7 cellular contexts compared by ENCODE assay signal in genomic region chr22:33579448-33580093, GRCh38.
DNase-seq lines count a peak whose midpoint lies in the region; ATAC-seq, FAIRE-seq and TF ChIP-seq lines count a peak whose summit lies in the region.

No MANE protein-coding gene starts in this region.

- CTCF ChIA-PET in HCT116 (lab: Charles Lee), result no interaction called here
- CTCF ChIA-PET in Panc1 (lab: Charles Lee), result no interaction called here

- H3K9ac ChIP-seq in HCT116 (ENCODE audit: low read length) (no peak overlapping the region), kidney (ENCODE audit: low read length in 2 of 2) (no peak overlapping the region)

- peak overlapping the region; percentile 7; the same call in 1 of the 2 replicates for H3K4me2 ChIP-seq in DOHH2 (ENCODE audit: low read length)
- no peak overlapping the region for H3K4me2 ChIP-seq in HCT116 (ENCODE audit: low read length)

- TF ChIP-seq CTCF in DOHH2 (IDR thresholded peaks at IDR 0.05; ENCODE audit: low read depth, low read length, poor library complexity, severe bottlenecking) (peak; percentile 93), HCT116 (IDR thresholded peaks at IDR 0.05 in 2 of 3, conservative IDR thresholded peaks at IDR 0.05 in 1 of 3; ENCODE audit: borderline replicate concordance in 1 of 3, insufficient read depth in 1 of 3, low read depth in 2 of 3, low read length in 2 of 3) (peak in 2 of 3 experiments; percentile 67 to 73; a peak in 4 of 6 replicates), Panc1 (IDR thresholded peaks at IDR 0.05) (peak; percentile 81), breast epithelium (IDR thresholded peaks at IDR 0.05) (peak; percentile 64 to 83 (median 70)), kidney (IDR thresholded peaks at IDR 0.05; ENCODE audit: borderline replicate concordance, extremely low read depth, insufficient read depth) (peak; percentile 94)

- TF ChIP-seq RAD21 in HCT116 (IDR thresholded peaks at IDR 0.05; ENCODE audit: low read depth), result no peak; the same call in 1 of the 2 replicates

- RAD21 ChIA-PET in HCT116 (lab: Charles Lee; ENCODE audit: low non-redundant PET in 1 of 2, low total read pairs in 2 of 2, uncharacterized antibody in 2 of 2, unreplicated experiment in 2 of 2), result no interaction called here

- TF ChIP-seq POLR2A in HCT116 (IDR thresholded peaks at IDR 0.05; ENCODE audit: borderline replicate concordance, extremely low read depth, insufficient read depth, insufficient read length), result no peak
- TF ChIP-seq POLR2A in breast epithelium (IDR thresholded peaks at IDR 0.05), result no peak

- no peaks in the 10 kb centered on the region for H3K36me3 ChIP-seq in DOHH2 (ENCODE audit: control insufficient read depth, low read length)
- no peaks in the 10 kb centered on the region for H3K36me3 ChIP-seq in HCT116 (ENCODE audit: control insufficient read depth in 1 of 2, insufficient read depth in 2 of 2, low read length in 2 of 2)
- no peaks in the 10 kb centered on the region for H3K36me3 ChIP-seq in Panc1 (ENCODE audit: control insufficient read depth, insufficient read depth, low read length)
- H3K36me3 ChIP-seq in breast epithelium, result no peaks in the 10 kb centered on the region
- H3K36me3 ChIP-seq in kidney (ENCODE audit: control insufficient read depth in 1 of 2, insufficient read depth in 2 of 2, low read length in 2 of 2), result no peaks in the 10 kb centered on the region

- H2AFZ ChIP-seq in HCT116 (ENCODE audit: low read depth, low read length, poor library complexity, severe bottlenecking), result no peak overlapping the region

- H4K20me1 ChIP-seq in DOHH2 (ENCODE audit: control insufficient read depth, insufficient read depth, low read depth, low read length) (no peaks in the 10 kb centered on the region), HCT116 (ENCODE audit: insufficient read depth) (no peaks in the 10 kb centered on the region)

- H3K4me1 ChIP-seq in DOHH2 (ENCODE audit: control insufficient read depth, low read length) (peaks cover 51% of the 10 kb centered on the region), HCT116 (ENCODE audit: control insufficient read depth in 1 of 2, insufficient read depth in 2 of 2, low read length in 2 of 2) (no peaks in the 10 kb centered on the region), Panc1 (ENCODE audit: control insufficient read depth, insufficient read depth, low read length) (no peaks in the 10 kb centered on the region), breast epithelium (no peaks in the 10 kb centered on the region), kidney (ENCODE audit: control insufficient read depth in 1 of 2, insufficient read depth in 1 of 2, low read depth in 1 of 2, low read length in 2 of 2) (peaks cover 2 to 14% of the 10 kb centered on the region in 2 donors)

- DNase-seq in HCT116 (ENCODE audit: low read depth, low spot score) (peak; percentile 1), Panc1 (ENCODE audit: low read depth, low spot score) (peak; percentile 43), breast epithelium (ENCODE audit: low spot score in 2 of 2) (peak in 1 of 2 donors; percentile 57), kidney (peak; percentile 74), NCI-H2081 (lab: John Stamatoyannopoulos, UW) (no peak)
- DNase-seq in stimulated activated CD8-positive, alpha-beta memory T cell treated with anti-CD3 and anti-CD28 coated beads, Interleukin-15, amount 100 ng/mL, for 1 hour (ENCODE audit: low read depth), result peak; percentile 2

- in situ Hi-C loops in Panc1 (cut with HindIII; ENCODE audit: low pct_unique_long_range_greater_than_20kb, low sequenced_read_pairs), result no loop called here

- H3K27ac ChIP-seq in DOHH2 (ENCODE audit: low read depth, low read length) (no peak overlapping the region), HCT116 (ENCODE audit: low read depth, low read length) (no peak overlapping the region), Panc1 (ENCODE audit: low read length) (no peak overlapping the region), breast epithelium (no peak overlapping the region), kidney (ENCODE audit: low read depth in 2 of 2, low read length in 2 of 2) (no peak overlapping the region)

- FAIRE-seq in kidney (lab: Jason Lieb, UNC), result no peak

- H3K9me3 ChIP-seq in DOHH2 (ENCODE audit: control insufficient read depth, insufficient read depth, low read length), result no peaks in the 10 kb centered on the region
- peaks cover 0 to 23% of the 10 kb centered on the region in 2 experiments; a peak in 2 of 4 replicates for H3K9me3 ChIP-seq in HCT116 (ENCODE audit: control insufficient read depth in 1 of 2, insufficient read depth in 1 of 2, low read depth in 1 of 2, low read length in 2 of 2)
- no peaks in the 10 kb centered on the region for H3K9me3 ChIP-seq in Panc1 (ENCODE audit: control insufficient read depth, insufficient read depth, low read depth, low read length)
- H3K9me3 ChIP-seq in breast epithelium, result no peaks in the 10 kb centered on the region
- H3K9me3 ChIP-seq in kidney (ENCODE audit: control insufficient read depth in 1 of 2, low read length in 2 of 2), result no peaks in the 10 kb centered on the region

- POLR2A ChIA-PET in HCT116 (lab: Charles Lee), result no interaction called here
- POLR2A ChIA-PET in Panc1 (lab: Charles Lee), result no interaction called here

- H3K79me2 ChIP-seq in DOHH2 (ENCODE audit: control insufficient read depth, low read length) (no peaks in the 10 kb centered on the region), HCT116 (ENCODE audit: insufficient read depth, low read length) (no peaks in the 10 kb centered on the region)

- BruUV-seq in HCT116 (replicated peaks; lab: Mats Ljungman, UMichigan) (no TSS peak), Panc1 (replicated peaks; lab: Mats Ljungman, UMichigan) (no TSS peak)

- peaks cover 4% of the 10 kb centered on the region for H3K27me3 ChIP-seq in DOHH2 (ENCODE audit: control insufficient read depth, low read length)
- H3K27me3 ChIP-seq in HCT116 (ENCODE audit: insufficient read depth, low read length), result no peaks in the 10 kb centered on the region
- H3K27me3 ChIP-seq in Panc1 (ENCODE audit: control insufficient read depth, insufficient read depth, low read length), result no peaks in the 10 kb centered on the region
- H3K27me3 ChIP-seq in breast epithelium, result no peaks in the 10 kb centered on the region

- intact Hi-C loops in HCT116 (cut with micrococcal nuclease) (no loop called here), Panc1 (cut with micrococcal nuclease; ENCODE audit: unreplicated experiment) (loop anchor here (2.0 to 10.0 kb wide), 2 partner anchors 65 to 277 kb away; no protein-coding TSS in a partner anchor), breast epithelium (cut with DNase I; ENCODE audit: low total_unique reads) (no loop called here), kidney (cut with DNase I) (no loop called here)

- peaks cover 9% of the 10 kb centered on the region; the same call in 1 of the 2 replicates for H3F3A ChIP-seq in DOHH2 (ENCODE audit: control insufficient read depth, insufficient read depth)

- no peak overlapping the region for H3K4me3 ChIP-seq in DOHH2 (ENCODE audit: low read length)
- no peak overlapping the region for H3K4me3 ChIP-seq in HCT116 (replicated peaks in 1 of 2; ENCODE audit: low read depth in 1 of 2, low read length in 2 of 2)
- H3K4me3 ChIP-seq in Panc1 (ENCODE audit: low read depth in 2 of 2, low read length in 2 of 2), result no peak overlapping the region
- no peak overlapping the region for H3K4me3 ChIP-seq in breast epithelium
- H3K4me3 ChIP-seq in kidney (ENCODE audit: low read length in 2 of 2), result no peak overlapping the region

- H3K9me2 ChIP-seq in DOHH2 (replicated peaks; ENCODE audit: control insufficient read depth, low read length), result no peaks in the 10 kb centered on the region
- H3K9me2 ChIP-seq in HCT116 (ENCODE audit: insufficient read depth), result no peaks in the 10 kb centered on the region

- ATAC-seq in HCT116 (0 out of 2 replicates have a peak, but pooled peaks have one; percentile 52), Panc1 (peak; percentile 84)

TF ChIP-seq in HCT116, 20 proteins besides CTCF, POLR2A, EP300 and RAD21 (continues in another document):
- no peak for TF ChIP-seq SRF (IDR thresholded peaks at IDR 0.05; ENCODE audit: low read depth)
- TF ChIP-seq EGR1 (IDR thresholded peaks at IDR 0.05; ENCODE audit: low read depth), result no peak
- TF ChIP-seq CEBPB (IDR thresholded peaks at IDR 0.05; ENCODE audit: low read depth), result no peak
- no peak for TF ChIP-seq EZH2phosphoT487 (IDR thresholded peaks at IDR 0.05; ENCODE audit: borderline replicate concordance)
- TF ChIP-seq SIN3A (IDR thresholded peaks at IDR 0.05; ENCODE audit: low read depth), result no peak
- TF ChIP-seq MAX (IDR thresholded peaks at IDR 0.05), result no peak
- TF ChIP-seq YY1 (IDR thresholded peaks at IDR 0.05; ENCODE audit: extremely low read depth, insufficient replicate concordance, low read depth, low read length), result no peak
- no peak for TF ChIP-seq ATF3 (IDR thresholded peaks at IDR 0.05)
- no peak for TF ChIP-seq JUND (IDR thresholded peaks at IDR 0.05)
- no peak for TF ChIP-seq ZBTB33 (IDR thresholded peaks at IDR 0.05; ENCODE audit: extremely low read depth, insufficient replicate concordance, low read length)
- TF ChIP-seq ZNF274 (IDR thresholded peaks at IDR 0.05; ENCODE audit: low read depth, low read length), result no peak
- TF ChIP-seq TCF7L2 (IDR thresholded peaks at IDR 0.05; ENCODE audit: borderline replicate concordance, extremely low read depth, insufficient read depth, insufficient read length), result no peak
- no peak for TF ChIP-seq CBX3 (IDR thresholded peaks at IDR 0.05; ENCODE audit: low read depth)
- no peak for TF ChIP-seq ELF1 (IDR thresholded peaks at IDR 0.05; ENCODE audit: borderline replicate concordance, low read depth)

Comparison
In these comparisons a context has a peak if more than half of its experiments do, and no peak if none do; other contexts are left out.
1. DNase-seq: peak in HCT116 (single experiment), Panc1 (single experiment), kidney (single experiment) and stimulated activated CD8-positive, alpha-beta memory T cell treated with anti-CD3 and anti-CD28 coated beads, Interleukin-15, amount 100 ng/mL, for 1 hour (single experiment); none in NCI-H2081 (0 of 2).
2. Peak in every context shown above with its lines, with median percentiles within 50 percentile points of each other: CTCF ChIP-seq.